Comparison of ENCODE assay signal across 20 cellular contexts in genomic region chr5:106759581-106759980, GRCh38.
A peak's percentile ranks its signal among the peaks of the same experiment; 100 is the strongest.
DNase-seq lines count a peak whose midpoint lies in the region; ATAC-seq, FAIRE-seq and TF ChIP-seq lines count a peak whose summit lies in the region.
"Had no signal": no experiment of that assay in that cellular context is flagged by ENCODE, and none has a peak within 500 bp of the region (broad histone marks: within the 10 kb centered on the region; RNA-seq: fewer than 3 reads in every experiment).

No MANE protein-coding gene starts in this region.

- no peaks in the 10 kb centered on the region for H3K4me1 ChIP-seq in PC-3 (ENCODE audit: insufficient read depth, low read length)
- peaks cover 0 to 6% (median 0%) of the 10 kb centered on the region in 4 experiments; a peak in 4 of 7 replicates for H3K4me1 ChIP-seq in H1 (replicated peaks in 1 of 4; ENCODE audit: control insufficient read depth in 3 of 4, insufficient read depth in 4 of 4, low read length in 3 of 4)
- H3K4me1 ChIP-seq in tibial nerve, result no peaks in the 10 kb centered on the region
- H3K4me1 ChIP-seq: prostate gland had no signal

- no peak overlapping the region for H2BK5ac ChIP-seq in H1 (ENCODE audit: low read depth, low read length)

- no peak overlapping the region for H2BK120ac ChIP-seq in H1 (replicated peaks; ENCODE audit: low read depth, low read length)

- H3K27ac ChIP-seq in PC-3 (ENCODE audit: low read length), result no peak overlapping the region
- H3K27ac ChIP-seq in H1 (ENCODE audit: low read depth, low read length), result no peak overlapping the region
- H3K27ac ChIP-seq in tibial nerve, result no peak overlapping the region
- H3K27ac ChIP-seq: prostate gland had no signal

- no peak overlapping the region for H3K4ac ChIP-seq in H1 (replicated peaks; ENCODE audit: insufficient read length, low read depth, low read length)

- no peak overlapping the region for H2AK5ac ChIP-seq in H1 (ENCODE audit: low read depth, low read length)

- H3K4me1 Mint-ChIP-seq in activated CD4-positive, alpha-beta T cell treated with anti-CD3 and anti-CD28 coated beads, Interleukin-2, amount 10 ng/mL, durations not matched to agents 24 days and 14 days, result no peaks in the 10 kb centered on the region
- H3K4me1 Mint-ChIP-seq: brain; naive thymus-derived CD4-positive, alpha-beta T cell had no signal

- no peaks in the 10 kb centered on the region for H3K27me3 Mint-ChIP-seq in activated CD4-positive, alpha-beta T cell treated with anti-CD3 and anti-CD28 coated beads, Interleukin-2, amount 10 ng/mL, durations not matched to agents 24 days and 14 days
- H3K27me3 Mint-ChIP-seq: brain; naive thymus-derived CD4-positive, alpha-beta T cell; stimulated activated naive CD8-positive, alpha-beta T cell treated with anti-CD3 and anti-CD28 coated beads, Interleukin-15, Interleukin-2, amounts not matched to agents 100 ng/mL and 50 ng/mL, for 24 hours had no signal

- H2BK12ac ChIP-seq in H1 (ENCODE audit: low read depth, low read length), result no peak overlapping the region

- TF ChIP-seq RAD21 in H1 (IDR thresholded peaks at IDR 0.05 in 1 of 2, conservative IDR thresholded peaks at IDR 0.05 in 1 of 2; ENCODE audit: low read depth in 2 of 2, low read length in 2 of 2), result no peak

- no peak for TF ChIP-seq EP300 in H1 (IDR thresholded peaks at IDR 0.05; ENCODE audit: borderline replicate concordance in 1 of 2, low read depth in 2 of 2, low read length in 2 of 2)
- TF ChIP-seq EP300 in tibial nerve (IDR thresholded peaks at IDR 0.05), result no peak

- H2AFZ ChIP-seq in PC-3 (ENCODE audit: low read length), result no peak overlapping the region
- H2AFZ ChIP-seq in H1 (ENCODE audit: low read length), result 0 out of 2 replicates have a peak overlapping the region, but pooled peaks have one; percentile 90

- no peaks in the 10 kb centered on the region for H3K27me3 ChIP-seq in PC-3 (ENCODE audit: low read length)
- no peaks in the 10 kb centered on the region for H3K27me3 ChIP-seq in H1 (replicated peaks in 1 of 4; ENCODE audit: control insufficient read depth in 3 of 4, extremely low read depth in 1 of 4, insufficient read depth in 3 of 4, low read length in 3 of 4)
- H3K27me3 ChIP-seq in tibial nerve, result no peaks in the 10 kb centered on the region

- no peak overlapping the region for H2BK20ac ChIP-seq in H1 (ENCODE audit: low read length)

- H3K36me3 ChIP-seq in PC-3 (ENCODE audit: low read depth, low read length) (no peaks in the 10 kb centered on the region), H1 (ENCODE audit: control insufficient read depth in 2 of 4, insufficient read depth in 4 of 4, low read length in 3 of 4) (no peaks in the 10 kb centered on the region), tibial nerve (no peaks in the 10 kb centered on the region)
- H3K36me3 ChIP-seq: prostate gland had no signal

- no peak overlapping the region for H3K9ac ChIP-seq in PC-3 (ENCODE audit: low read length)
- no peak overlapping the region for H3K9ac ChIP-seq in H1 (replicated peaks in 1 of 4; ENCODE audit: extremely low read depth in 1 of 4, low read depth in 3 of 4, low read length in 3 of 4)

- POLR2A ChIA-PET in PC-3 (lab: Charles Lee; ENCODE audit: unreplicated experiment), result no interaction called here
- POLR2A ChIA-PET in H1 (lab: Charles Lee; ENCODE audit: partially characterized antibody), result no interaction called here

- no peaks in the 10 kb centered on the region for H3K36me3 Mint-ChIP-seq in activated CD4-positive, alpha-beta T cell treated with anti-CD3 and anti-CD28 coated beads, Interleukin-2, amount 10 ng/mL, durations not matched to agents 24 days and 14 days (ENCODE audit: low read depth)
- H3K36me3 Mint-ChIP-seq: brain; naive thymus-derived CD4-positive, alpha-beta T cell had no signal

- TF ChIP-seq CTCF in PC-3 (conservative IDR thresholded peaks at IDR 0.05; ENCODE audit: low read depth, low read length), result no peak
- no peak for TF ChIP-seq CTCF in H1 (IDR thresholded peaks at IDR 0.05; ENCODE audit: control extremely low read depth in 1 of 3, insufficient read depth in 1 of 3, low read depth in 1 of 3, low read length in 3 of 3)
- TF ChIP-seq CTCF in tibial nerve (IDR thresholded peaks at IDR 0.05), result no peak

- TF ChIP-seq POLR2A in H54 (IDR thresholded peaks at IDR 0.05; ENCODE audit: low read depth, low read length) (no peak), H1 (IDR thresholded peaks at IDR 0.05; ENCODE audit: control extremely low read depth in 1 of 2, low read depth in 2 of 2, low read length in 2 of 2) (no peak), tibial nerve (IDR thresholded peaks at IDR 0.05) (no peak)

- intact Hi-C loops in PC-3 (cut with micrococcal nuclease), result no loop called here
- intact Hi-C loops in activated CD4-positive, alpha-beta T cell treated with anti-CD3 and anti-CD28 coated beads, Interleukin-2, amount 10 ng/mL, durations not matched to agents 24 days and 14 days (cut with micrococcal nuclease), result no loop called here

- peaks cover 4% of the 10 kb centered on the region for H3K9me3 Mint-ChIP-seq in activated CD4-positive, alpha-beta T cell treated with anti-CD3 and anti-CD28 coated beads, Interleukin-2, amount 10 ng/mL, durations not matched to agents 24 days and 14 days
- H3K9me3 Mint-ChIP-seq: brain had no signal

- H3K79me2 ChIP-seq in PC-3 (ENCODE audit: low read length) (no peaks in the 10 kb centered on the region), H1 (ENCODE audit: control insufficient read depth in 1 of 2, insufficient read depth in 2 of 2, low read length in 2 of 2) (no peaks in the 10 kb centered on the region)

- H4K5ac ChIP-seq in H1 (ENCODE audit: insufficient read length, low read depth, low read length), result no peak overlapping the region

- DNase-seq in H54 (ENCODE audit: insufficient read length, low spot score) (no peak), PC-3 (peak; percentile 46), H1 (ENCODE audit: low read depth in 1 of 2, low spot score in 2 of 2) (no peak), myocyte (ENCODE audit: low read depth) (peak; percentile 18), tibial nerve (ENCODE audit: low spot score in 2 of 2) (no peak)
- DNase-seq in activated CD4-positive, alpha-beta T cell treated with anti-CD3 and anti-CD28 coated beads, Interleukin-2, amount 10 ng/mL, durations not matched to agents 24 days and 14 days, result no peak
- DNase-seq: activated gamma-delta T cell treated with Interleukin-2 at 50 U/mL for 16 hours; AML-193; foreskin melanocyte; naive thymus-derived CD4-positive, alpha-beta T cell; NCI-H1048; NCI-H2171; stimulated activated CD4-positive, alpha-beta T cell treated with anti-CD3 and anti-CD28 coated beads, Interleukin-12 subunit alpha, Interleukin-12 subunit beta, amount 100 ng/mL, for 4 hours had no signal

- H3K56ac ChIP-seq in H1 (replicated peaks; ENCODE audit: insufficient read length, low read depth, low read length), result no peak overlapping the region

- no TSS peak for BruUV-seq in PC-3 (replicated peaks; lab: Mats Ljungman, UMichigan)

- FAIRE-seq in H54 (lab: Jason Lieb, UNC) (peak; percentile 27), H1 (lab: Jason Lieb, UNC) (no peak)
- FAIRE-seq: GM18507, GM19239 had no signal

- H2BK15ac ChIP-seq in H1 (ENCODE audit: low read length), result no peak overlapping the region

- H4K91ac ChIP-seq in H1 (replicated peaks; ENCODE audit: insufficient read length, low read length), result no peak overlapping the region

- no peaks in the 10 kb centered on the region for H3K23me2 ChIP-seq in H1 (ENCODE audit: low read depth, low read length)

- H3K23ac ChIP-seq in H1 (ENCODE audit: insufficient read length), result no peak overlapping the region

- ATAC-seq in PC-3 (no peak), HG03521 (IDR thresholded peaks at IDR 0.05; ENCODE audit: unreplicated experiment) (no peak), HG02678 (IDR thresholded peaks at IDR 0.05; ENCODE audit: unreplicated experiment) (no peak)
- ATAC-seq: naive thymus-derived CD4-positive, alpha-beta T cell had no signal

- H3K18ac ChIP-seq in H1 (ENCODE audit: extremely low read depth, low read length), result no peak overlapping the region

- no peaks in the 10 kb centered on the region for H3K79me1 ChIP-seq in H1 (ENCODE audit: low read depth, low read length)

- no peaks in the 10 kb centered on the region for H3K9me2 ChIP-seq in PC-3 (replicated peaks; ENCODE audit: low read length)

- no peak overlapping the region for H3K14ac ChIP-seq in H1 (ENCODE audit: insufficient read length)

- H4K20me1 ChIP-seq in PC-3 (ENCODE audit: low read length), result no peaks in the 10 kb centered on the region
- no peaks in the 10 kb centered on the region for H4K20me1 ChIP-seq in H1 (replicated peaks in 1 of 2; ENCODE audit: control insufficient read depth in 1 of 2, insufficient read depth in 2 of 2, low read length in 2 of 2)

- H3K27ac Mint-ChIP-seq in activated CD4-positive, alpha-beta T cell treated with anti-CD3 and anti-CD28 coated beads, Interleukin-2, amount 10 ng/mL, durations not matched to agents 24 days and 14 days, result no peak overlapping the region
- H3K27ac Mint-ChIP-seq: brain; naive thymus-derived CD4-positive, alpha-beta T cell; stimulated activated naive CD8-positive, alpha-beta T cell treated with anti-CD3 and anti-CD28 coated beads, Interleukin-15, Interleukin-2, amounts not matched to agents 100 ng/mL and 50 ng/mL, for 24 hours had no signal

- H3K4me2 ChIP-seq in PC-3 (ENCODE audit: low read length), result no peak overlapping the region
- H3K4me2 ChIP-seq in H1 (ENCODE audit: insufficient read depth in 1 of 2, low read depth in 2 of 2, low read length in 2 of 2), result no peak overlapping the region

- CTCF ChIA-PET in PC-3 (lab: Charles Lee) (no interaction called here), H1 (lab: Charles Lee; ENCODE audit: partially characterized antibody) (no interaction called here)

- no peak overlapping the region for H4K8ac ChIP-seq in H1 (ENCODE audit: extremely low read depth, insufficient read depth, low read length)

- 88% methylated on average over 3 of the region's 3 CpGs; no CpG with 5 or more reads in 1 of the 2 experiments for WGBS in H1 (ENCODE audit: extremely low coverage in 1 of 2, insufficient coverage in 1 of 2, insufficient read length in 1 of 2, insufficient replicate concordance in 2 of 2, low coverage in 1 of 2, low lambda C conversion rate in 2 of 2, missing lambda C conversion rate in 1 of 2), 2 experiments
- WGBS in tibial nerve, 2 donors, result 62 to 78% methylated on average over 3 of the region's 3 CpGs

- H3K9me3 ChIP-seq in PC-3 (ENCODE audit: low read length), result no peaks in the 10 kb centered on the region
- no peaks in the 10 kb centered on the region for H3K9me3 ChIP-seq in H1 (ENCODE audit: insufficient read depth in 2 of 2, low read depth in 1 of 2, low read length in 1 of 2)
- H3K9me3 ChIP-seq in tibial nerve, result no peaks in the 10 kb centered on the region
- H3K9me3 ChIP-seq: prostate gland had no signal

- no peaks in the 10 kb centered on the region for H3F3A ChIP-seq in PC-3 (ENCODE audit: low read length, unreplicated experiment)

- H3K4me3 Mint-ChIP-seq in activated CD4-positive, alpha-beta T cell treated with anti-CD3 and anti-CD28 coated beads, Interleukin-2, amount 10 ng/mL, durations not matched to agents 24 days and 14 days, result no peak overlapping the region
- H3K4me3 Mint-ChIP-seq: brain; naive thymus-derived CD4-positive, alpha-beta T cell; stimulated activated naive CD8-positive, alpha-beta T cell treated with anti-CD3 and anti-CD28 coated beads, Interleukin-15, Interleukin-2, amounts not matched to agents 100 ng/mL and 50 ng/mL, for 24 hours had no signal

- no peak overlapping the region for H3K4me3 ChIP-seq in PC-3 (ENCODE audit: low read length)
- no peak overlapping the region for H3K4me3 ChIP-seq in H1 (ENCODE audit: extremely low read depth in 1 of 4, insufficient read depth in 2 of 4, low read depth in 3 of 4, low read length in 4 of 4)
- no peak overlapping the region for H3K4me3 ChIP-seq in tibial nerve
- H3K4me3 ChIP-seq: prostate gland had no signal

Comparison
In these comparisons a context has a peak if more than half of its experiments do, and no peak if none do; other contexts are left out.
1. DNase-seq: peak in PC-3 (single experiment) and myocyte (single experiment); none in H54 (single experiment), H1 (0 of 2), activated CD4-positive, alpha-beta T cell treated with anti-CD3 and anti-CD28 coated beads, Interleukin-2, amount 10 ng/mL, durations not matched to agents 24 days and 14 days (single experiment) and tibial nerve (0 of 2).